Comparison of ENCODE assay signal across 1 cellular context in genomic region chr1:1063261-1063944, GRCh38.
TF ChIP-seq lines count a peak whose summit lies in the region.

No MANE protein-coding gene starts in this region.

TF ChIP-seq in K562, 482 proteins besides CTCF, POLR2A, EP300 and RAD21 (continued from another document):
- TF ChIP-seq ZNF407 (IDR thresholded peaks at IDR 0.05; ENCODE audit: low read depth): no peak
- TF ChIP-seq TFAP4 (CRISPR knock-in tag; IDR thresholded peaks at IDR 0.05; ENCODE audit: borderline replicate concordance): no peak
